ENCODE assay signal across 21 cellular contexts in genomic region chr5:35087971-35088370, GRCh38. TPM values are rescaled to one million over a fixed set of nuclear protein-coding genes. Genes with fewer than 3 reads are reported as not detected.
DNase-seq lines count a peak whose midpoint lies in the region; ATAC-seq and TF ChIP-seq lines count a peak whose summit lies in the region.
"Had no signal": no experiment of that assay in that cellular context is flagged by ENCODE, and none has a peak within 500 bp of the region (broad histone marks: within the 10 kb centered on the region; RNA-seq: fewer than 3 reads in every experiment).

No MANE protein-coding gene starts in this region.

- peak overlapping the region; percentile 30 for H3K4me2 ChIP-seq in osteoblast (ENCODE audit: insufficient read depth, low read length)
- H3K4me2 ChIP-seq: BLaER1 treated with 17β-estradiol and CSF1 and Interleukin-3, amounts not matched to agents 10 nM and 100 nM had no signal

- ATAC-seq in RWPE2 (ENCODE audit: low read depth) (peak; percentile 63), HG03095 (IDR thresholded peaks at IDR 0.05; ENCODE audit: unreplicated experiment) (no peak), GM19351 (IDR thresholded peaks at IDR 0.05; ENCODE audit: unreplicated experiment) (no peak)
- ATAC-seq: naive thymus-derived CD4-positive, alpha-beta T cell had no signal

- DNase-seq in G401 (ENCODE audit: low spot score) (peak; percentile 9), RWPE2 (ENCODE audit: low spot score) (no peak), fibroblast of mammary gland (ENCODE audit: low read depth) (peak; percentile 50), osteoblast (ENCODE audit: insufficient read length, low spot score, missing footprints) (no peak), nephron progenitor cell (no peak)
- no peak for DNase-seq in activated CD4-positive, CD25-positive, alpha-beta regulatory T cell treated with anti-CD3 and anti-CD28 coated beads, Interleukin-2, amount 50 U/mL, for 72 hours
- DNase-seq: activated gamma-delta T cell; DMS53; dorsolateral prefrontal cortex; esophagus squamous epithelium; naive thymus-derived CD4-positive, alpha-beta T cell; NCI-H1092; RPMI8226; stomach; WERI-Rb-1 had no signal

- no peaks in the 10 kb centered on the region for H3K79me2 ChIP-seq in osteoblast (ENCODE audit: insufficient read depth, low read length)

- no peaks in the 10 kb centered on the region for H3K36me3 ChIP-seq in RWPE2 (ENCODE audit: low read depth)
- no peaks in the 10 kb centered on the region for H3K36me3 ChIP-seq in osteoblast (ENCODE audit: insufficient read depth, low read length)
- H3K36me3 ChIP-seq: ascending aorta; BLaER1 treated with 17β-estradiol and CSF1 and Interleukin-3, amounts not matched to agents 10 nM and 100 nM; esophagus squamous epithelium; WERI-Rb-1 had no signal

- H3K27ac ChIP-seq in RWPE2 (ENCODE audit: poor library complexity, severe bottlenecking) (no peak overlapping the region), osteoblast (ENCODE audit: low read depth, low read length) (peak overlapping the region; percentile 29)
- H3K27ac ChIP-seq: ascending aorta; BLaER1 treated with 17β-estradiol and CSF1 and Interleukin-3, amounts not matched to agents 10 nM and 100 nM; dorsolateral prefrontal cortex; esophagus squamous epithelium; stomach; WERI-Rb-1 had no signal

- TF ChIP-seq CTCF in RWPE2 (IDR thresholded peaks at IDR 0.05; ENCODE audit: poor library complexity, severe bottlenecking) (no peak), fibroblast of mammary gland (conservative IDR thresholded peaks at IDR 0.05; ENCODE audit: control insufficient read depth, insufficient read depth, low read depth, low read length) (no peak), osteoblast (IDR thresholded peaks at IDR 0.05; ENCODE audit: extremely low read depth, low read depth, low read length) (no peak), nephron progenitor cell (IDR thresholded peaks at IDR 0.05) (no peak)

- H3K4me1 Mint-ChIP-seq in nephron progenitor cell = peaks cover 32% of the 10 kb centered on the region

- no peaks in the 10 kb centered on the region for H3K4me1 ChIP-seq in RWPE2 (ENCODE audit: insufficient read depth, poor library complexity, severe bottlenecking)
- peaks cover 10% of the 10 kb centered on the region for H3K4me1 ChIP-seq in osteoblast (ENCODE audit: insufficient read depth, low read length)
- H3K4me1 ChIP-seq: ascending aorta, esophagus squamous epithelium, stomach had no signal

- H3K36me3 Mint-ChIP-seq in nephron progenitor cell (ENCODE audit: low read depth) = no peaks in the 10 kb centered on the region
- H3K36me3 Mint-ChIP-seq: naive thymus-derived CD4-positive, alpha-beta T cell had no signal

- in situ Hi-C loops in G401 (cut with HindIII; ENCODE audit: low sequenced_read_pairs) = no loop called here

- peak overlapping the region; percentile 34 for H2AFZ ChIP-seq in osteoblast (ENCODE audit: low read length)

- no peak overlapping the region for H3K27ac Mint-ChIP-seq in nephron progenitor cell
- H3K27ac Mint-ChIP-seq: naive thymus-derived CD4-positive, alpha-beta T cell had no signal

- peaks cover 3% of the 10 kb centered on the region for H3K27me3 Mint-ChIP-seq in nephron progenitor cell (ENCODE audit: low read depth, poor library complexity)

- H3K9me3 ChIP-seq in RWPE2 (ENCODE audit: severe bottlenecking) = no peaks in the 10 kb centered on the region
- no peaks in the 10 kb centered on the region for H3K9me3 ChIP-seq in osteoblast (ENCODE audit: low read depth, low read length)
- H3K9me3 ChIP-seq: ascending aorta; BLaER1 treated with 17β-estradiol and CSF1 and Interleukin-3, amounts not matched to agents 10 nM and 100 nM; esophagus squamous epithelium; stomach had no signal

- H4K20me1 ChIP-seq in osteoblast (ENCODE audit: insufficient read depth, low read length) = no peaks in the 10 kb centered on the region
- H4K20me1 ChIP-seq: BLaER1 treated with 17β-estradiol and CSF1 and Interleukin-3, amounts not matched to agents 10 nM and 100 nM had no signal

- H3K4me3 ChIP-seq in RWPE2 (ENCODE audit: severe bottlenecking) (no peak overlapping the region), fibroblast of mammary gland (ENCODE audit: control insufficient read depth, low read depth, low read length) (no peak overlapping the region), osteoblast (ENCODE audit: insufficient read depth, low read length) (no peak overlapping the region)
- H3K4me3 ChIP-seq: ascending aorta; BLaER1 treated with 17β-estradiol and CSF1 and Interleukin-3, amounts not matched to agents 10 nM and 100 nM; dorsolateral prefrontal cortex; esophagus squamous epithelium; lung; stomach had no signal

- H3K9me3 Mint-ChIP-seq in nephron progenitor cell = peaks cover 5% of the 10 kb centered on the region
- H3K9me3 Mint-ChIP-seq: naive thymus-derived CD4-positive, alpha-beta T cell had no signal

- H3K4me3 Mint-ChIP-seq in nephron progenitor cell = no peak overlapping the region
- H3K4me3 Mint-ChIP-seq: naive thymus-derived CD4-positive, alpha-beta T cell had no signal

- H3K27me3 ChIP-seq in RWPE2 (ENCODE audit: insufficient read depth, poor library complexity, severe bottlenecking) (no peaks in the 10 kb centered on the region), osteoblast (ENCODE audit: insufficient read depth, low read length) (no peaks in the 10 kb centered on the region)
- H3K27me3 ChIP-seq: ascending aorta; BLaER1 treated with 17β-estradiol and CSF1 and Interleukin-3, amounts not matched to agents 10 nM and 100 nM; dorsolateral prefrontal cortex; esophagus squamous epithelium; stomach had no signal

RNA-seq across cellular contexts. Expression of gene AGXT2, which starts 40.2 kb away (rescaled TPM):
- not detected in 2 replicates for total RNA-seq in G401 (2014; rRNA removed; shearing (Covaris generic))
- total RNA-seq in osteoblast = not detected in 2 replicates
- total RNA-seq: activated CD8-positive, alpha-beta memory T cell treated with anti-CD3 and anti-CD28 coated beads for 36 hours; ascending aorta; dorsolateral prefrontal cortex; esophagus squamous epithelium; lung; naive thymus-derived CD4-positive, alpha-beta T cell had no signal

Comparison
In these comparisons a context has a peak if more than half of its experiments do, and no peak if none do; other contexts are left out.
1. DNase-seq: peak in G401 (single experiment) and fibroblast of mammary gland (single experiment); none in RWPE2 (single experiment), osteoblast (single experiment), nephron progenitor cell (single experiment) and activated CD4-positive, CD25-positive, alpha-beta regulatory T cell treated with anti-CD3 and anti-CD28 coated beads, Interleukin-2, amount 50 U/mL, for 72 hours (single experiment).